In genomic region chr6:28252507-28252975, GRCh38 we compare ENCODE assay signal across 8 cellular contexts. TPM values are rescaled to one million over a fixed set of nuclear protein-coding genes. Genes with fewer than 3 reads are reported as not detected.
DNase-seq lines count a peak whose midpoint lies in the region; ATAC-seq, FAIRE-seq and TF ChIP-seq lines count a peak whose summit lies in the region.

No MANE protein-coding gene starts in this region.

- WGBS in thyroid gland, 2 donors: 23 to 24% methylated on average over 3 of the region's 3 CpGs
- 28 to 35% (median 30%) methylated on average over 3 of the region's 3 CpGs for WGBS in small intestine, 3 donors

- H3K4me3 Mint-ChIP-seq in activated naive CD8-positive, alpha-beta T cell treated with anti-CD3 and anti-CD28 coated beads for 36 hours: peak overlapping the region; percentile 98

- H3K27ac Mint-ChIP-seq in activated naive CD8-positive, alpha-beta T cell treated with anti-CD3 and anti-CD28 coated beads for 36 hours: peak overlapping the region; percentile 91

- no peak for TF ChIP-seq CTCF in thyroid gland (IDR thresholded peaks at IDR 0.05)

- intact Hi-C loops in thyroid gland (cut with DNase I): no loop called here

- no peak for DNase-seq in activated naive CD8-positive, alpha-beta T cell treated with anti-CD3 and anti-CD28 coated beads for 36 hours
- peak; percentile 13 for DNase-seq in iPS-NIHi7 (ENCODE audit: extremely low spot score)
- no peak for DNase-seq in thyroid gland
- DNase-seq in DMS153 (lab: John Stamatoyannopoulos, UW): no peak
- no peak for DNase-seq in small intestine

- FAIRE-seq in small intestine (lab: Jason Lieb, UNC): no peak

- H3K9me3 ChIP-seq in thyroid gland (no peaks in the 10 kb centered on the region), small intestine (ENCODE audit: control insufficient read depth, low read depth) (no peaks in the 10 kb centered on the region)

- peak; percentile 16 for ATAC-seq in GM18505 (IDR thresholded peaks at IDR 0.05; ENCODE audit: unreplicated experiment)
- ATAC-seq in HG03280 (IDR thresholded peaks at IDR 0.05; ENCODE audit: unreplicated experiment): peak; percentile 17
- no peak for ATAC-seq in HG03196 (IDR thresholded peaks at IDR 0.05; ENCODE audit: unreplicated experiment)

- peaks cover 4% of the 10 kb centered on the region for H3K27me3 Mint-ChIP-seq in activated naive CD8-positive, alpha-beta T cell treated with anti-CD3 and anti-CD28 coated beads for 36 hours

- H3K27ac ChIP-seq in thyroid gland: peak overlapping the region in 1 of 3 donors; percentile 8
- peak overlapping the region in 1 of 2 donors; percentile 7 for H3K27ac ChIP-seq in small intestine (ENCODE audit: low read depth in 1 of 2, low read length in 1 of 2)

- H3K36me3 ChIP-seq in thyroid gland (peaks cover 0 to 5% of the 10 kb centered on the region in 2 donors), small intestine (ENCODE audit: control insufficient read depth in 2 of 2, insufficient read depth in 2 of 2, low read length in 2 of 2) (peaks cover 0 to 2% of the 10 kb centered on the region in 2 donors)

- TF ChIP-seq POLR2A in GM18505 (IDR thresholded peaks at IDR 0.05; ENCODE audit: borderline replicate concordance, extremely low read depth, insufficient read depth, insufficient read length): peak; percentile 23
- TF ChIP-seq POLR2A in thyroid gland (IDR thresholded peaks at IDR 0.05): no peak

- peaks cover 19% of the 10 kb centered on the region for H3K4me1 Mint-ChIP-seq in activated naive CD8-positive, alpha-beta T cell treated with anti-CD3 and anti-CD28 coated beads for 36 hours

- H3K27me3 ChIP-seq in thyroid gland (no peaks in the 10 kb centered on the region), small intestine (ENCODE audit: control insufficient read depth in 2 of 2, insufficient read depth in 2 of 2, low read length in 2 of 2) (no peaks in the 10 kb centered on the region)

- no peaks in the 10 kb centered on the region for H3K9me3 Mint-ChIP-seq in activated naive CD8-positive, alpha-beta T cell treated with anti-CD3 and anti-CD28 coated beads for 36 hours

- peaks cover 4% of the 10 kb centered on the region for H3K36me3 Mint-ChIP-seq in activated naive CD8-positive, alpha-beta T cell treated with anti-CD3 and anti-CD28 coated beads for 36 hours

- H3K4me1 ChIP-seq in thyroid gland (peaks cover 6 to 15% of the 10 kb centered on the region in 2 donors), small intestine (ENCODE audit: control insufficient read depth in 2 of 2, insufficient read depth in 1 of 2, low read depth in 1 of 2, low read length in 1 of 2) (peaks cover 0 to 7% of the 10 kb centered on the region in 2 donors)

- H3K4me3 ChIP-seq in thyroid gland (replicated peaks in 1 of 3) (peak overlapping the region; percentile 64 to 87 (median 86)), small intestine (ENCODE audit: low read depth in 1 of 2, low read length in 2 of 2) (peak overlapping the region in 1 of 2 donors; percentile 87)

RNA-seq across cellular contexts. Expression of gene ZKSCAN4, which starts 0.5 kb away (rescaled TPM):
- 1 to 10 TPM; 4.5 to 5.0 TPM for total RNA-seq in activated naive CD8-positive, alpha-beta T cell treated with anti-CD3 and anti-CD28 coated beads for 36 hours
- 1 to 10 TPM; 4.4 to 5.9 (median 5.2) TPM for total RNA-seq in thyroid gland
- 1 to 10 TPM; 2.7 to 4.5 (median 3.1) TPM for polyA plus RNA-seq in small intestine

RNA-seq across cellular contexts. Expression of gene NKAPL, which starts 6.6 kb away (rescaled TPM):
- total RNA-seq in activated naive CD8-positive, alpha-beta T cell treated with anti-CD3 and anti-CD28 coated beads for 36 hours: under 1 TPM; 0.46 to 0.64 TPM
- under 1 TPM in 3 of 4 donors, not detected in 1; 0.67 to 0.68 (median 0.67) TPM for total RNA-seq in thyroid gland
- polyA plus RNA-seq in small intestine: 1 to 10 TPM in 1 of 3 donors, under 1 TPM in 2; 0.45 to 1.1 (median 0.81) TPM

RNA-seq across cellular contexts. Expression of gene ZSCAN26, which starts 14.4 kb away (rescaled TPM):
- total RNA-seq in activated naive CD8-positive, alpha-beta T cell treated with anti-CD3 and anti-CD28 coated beads for 36 hours: 1 to 10 TPM; 5.2 to 5.8 TPM
- 10 to 100 TPM; 20.9 to 41.2 (median 36.2) TPM for total RNA-seq in thyroid gland
- polyA plus RNA-seq in small intestine: 1 to 10 TPM; 4.7 to 8.3 (median 5.1) TPM

RNA-seq across cellular contexts. Expression of gene ZSCAN9, which starts 27.5 kb away (rescaled TPM):
- 1 to 10 TPM; 4.3 to 5.2 TPM for total RNA-seq in activated naive CD8-positive, alpha-beta T cell treated with anti-CD3 and anti-CD28 coated beads for 36 hours
- total RNA-seq in thyroid gland: 10 to 100 TPM; 13.0 to 18.7 (median 14.8) TPM
- 1 to 10 TPM; 5.5 to 7.2 (median 6.5) TPM for polyA plus RNA-seq in small intestine

RNA-seq across cellular contexts. Expression of gene PGBD1, which starts 28.8 kb away (rescaled TPM):
- total RNA-seq in activated naive CD8-positive, alpha-beta T cell treated with anti-CD3 and anti-CD28 coated beads for 36 hours: 1 to 10 TPM; 3.4 to 3.8 TPM
- total RNA-seq in thyroid gland: 1 to 10 TPM; 1.4 to 5.4 (median 4.1) TPM
- 1 to 10 TPM in 2 of 3 donors, under 1 TPM in 1; 0.81 to 1.3 (median 1.1) TPM for polyA plus RNA-seq in small intestine
